In genomic region chr19:8445488-8446001, GRCh38 we compare ENCODE assay signal across 8 cellular contexts. TPM values are rescaled to one million over a fixed set of nuclear protein-coding genes. Genes with fewer than 3 reads are reported as not detected.
DNase-seq lines count a peak whose midpoint lies in the region; ATAC-seq, FAIRE-seq and TF ChIP-seq lines count a peak whose summit lies in the region.

No MANE protein-coding gene starts in this region.

- in situ Hi-C loops in GM18951 (cut with MboI; ENCODE audit: low sequenced_read_pairs, unreplicated experiment): no loop called here

- DNase-seq in AG08396 (ENCODE audit: low spot score) (peak; percentile 45), T-cell (peak in 28 of 34 experiments; percentile 1 to 33 (median 15)), body of pancreas (peak; percentile 56 to 69 (median 64)), kidney (peak; percentile 88), epidermal melanocyte (ENCODE audit: insufficient read length, low spot score) (no peak)
- peak; percentile 48 for DNase-seq in stimulated activated CD4-positive, alpha-beta T cell treated with anti-CD3 and anti-CD28 coated beads, Interleukin-4, amount 100 ng/mL, for 1 hour

- peaks cover 39% of the 10 kb centered on the region for H3K4me1 ChIP-seq in body of pancreas
- peaks cover 23 to 26% of the 10 kb centered on the region in 2 donors for H3K4me1 ChIP-seq in kidney (ENCODE audit: control insufficient read depth in 1 of 2, insufficient read depth in 1 of 2, low read depth in 1 of 2, low read length in 2 of 2)

- H3K36me3 ChIP-seq in body of pancreas (replicated peaks in 1 of 2; ENCODE audit: insufficient read depth in 1 of 2, low read depth in 2 of 2) (no peaks in the 10 kb centered on the region), kidney (ENCODE audit: control insufficient read depth in 1 of 2, insufficient read depth in 2 of 2, low read length in 2 of 2) (peaks cover 0 to 13% of the 10 kb centered on the region in 2 donors)

- TF ChIP-seq POLR2A in GM18951 (IDR thresholded peaks at IDR 0.05; ENCODE audit: extremely low read depth, insufficient read depth, insufficient read length) (peak; percentile 23), body of pancreas (IDR thresholded peaks at IDR 0.05) (no peak)

- H3K27ac ChIP-seq in body of pancreas (peak overlapping the region; percentile 86 to 95 (median 88)), kidney (ENCODE audit: low read depth in 2 of 2, low read length in 2 of 2) (peak overlapping the region; percentile 95 to 97)

- FAIRE-seq in kidney (lab: Jason Lieb, UNC): no peak

- POLR2A ChIA-PET in T-cell (lab: Charles Lee): interaction anchor here (0.6 to 1.6 kb wide), 2 partner anchors 10 to 130 kb away, joined by 5 read pairs; no protein-coding TSS in a partner anchor

- no peaks in the 10 kb centered on the region for H3K9me3 Mint-ChIP-seq in T-cell

- intact Hi-C loops in body of pancreas (cut with DNase I): no loop called here
- intact Hi-C loops in kidney (cut with DNase I): no loop called here

- H3K27me3 Mint-ChIP-seq in T-cell: no peaks in the 10 kb centered on the region

- CTCF ChIA-PET in T-cell (lab: Charles Lee): interaction anchor here in 1 of 2 donors (0.5 to 2.3 kb wide), 2 partner anchors 32 to 80 kb away, joined by 4 to 6 read pairs; partner anchors contain the start of gene MARCHF2

- no peaks in the 10 kb centered on the region for H3K9me3 ChIP-seq in body of pancreas
- H3K9me3 ChIP-seq in kidney (ENCODE audit: control insufficient read depth in 1 of 2, low read length in 2 of 2): no peaks in the 10 kb centered on the region

- H3K4me3 ChIP-seq in body of pancreas (peak overlapping the region; percentile 79 to 91), kidney (ENCODE audit: low read length in 2 of 2) (peak overlapping the region; percentile 69 to 92)

- H3K27ac Mint-ChIP-seq in T-cell: peak overlapping the region; percentile 81 to 86

- peak overlapping the region; percentile 92 to 98 (median 94) for H3K4me3 Mint-ChIP-seq in T-cell

- WGBS in body of pancreas, 2 donors: 0% methylated on average over 19 to 23 of the region's 45 CpGs

- TF ChIP-seq CTCF in body of pancreas (IDR thresholded peaks at IDR 0.05) (no peak), kidney (IDR thresholded peaks at IDR 0.05; ENCODE audit: borderline replicate concordance, extremely low read depth, insufficient read depth) (no peak)

- H3K36me3 Mint-ChIP-seq in T-cell: peaks cover 21% of the 10 kb centered on the region

- peak overlapping the region; percentile 81 to 98 for H3K9ac ChIP-seq in kidney (ENCODE audit: low read length in 2 of 2)

- peaks cover 46 to 52% (median 50%) of the 10 kb centered on the region in 3 donors for H3K4me1 Mint-ChIP-seq in T-cell

- ATAC-seq in HG03520 (IDR thresholded peaks at IDR 0.05; ENCODE audit: unreplicated experiment) (peak; percentile 12), T-cell (replicated peaks in 1 of 4) (peak; percentile 2 to 15 (median 8)), body of pancreas (peak; percentile 38)

- H3K27me3 ChIP-seq in body of pancreas: no peaks in the 10 kb centered on the region

RNA-seq across cellular contexts. Expression of gene HNRNPM, which starts 0.8 kb away (rescaled TPM):
- total RNA-seq in T-cell (100 to 1,000 TPM; 200 to 272 (median 213) TPM), body of pancreas (100 to 1,000 TPM in 1 of 2 donors, 10 to 100 TPM in 1; 64.9 to 146 TPM), kidney (164 TPM)
- 103 TPM for polyA plus RNA-seq in kidney (ENCODE audit: insufficient read depth, low read depth, low replicate concordance)

RNA-seq across cellular contexts. Expression of gene MARCHF2, which starts 32.4 kb away (rescaled TPM):
- 10 to 100 TPM; 20.6 to 40.7 (median 35.6) TPM for total RNA-seq in T-cell
- 10 to 100 TPM; 32.9 to 35.9 TPM for total RNA-seq in body of pancreas
- 48.4 TPM for total RNA-seq in kidney
- polyA plus RNA-seq in kidney (ENCODE audit: insufficient read depth, low read depth, low replicate concordance): 46.5 TPM

RNA-seq across cellular contexts. Expression of gene RAB11B, which starts 55.4 kb away (rescaled TPM):
- 100 to 1,000 TPM in 3 of 5 donors, 10 to 100 TPM in 2; 87.5 to 125 (median 116) TPM for total RNA-seq in T-cell
- 10 to 100 TPM; 47.7 to 50.4 TPM for total RNA-seq in body of pancreas
- total RNA-seq in kidney: 146 TPM
- 148 TPM for polyA plus RNA-seq in kidney (ENCODE audit: insufficient read depth, low read depth, low replicate concordance)

RNA-seq across cellular contexts. Expression of gene PRAM1, which starts 56.9 kb away (rescaled TPM):
- 1 to 10 TPM; 2.2 to 5.1 (median 3.8) TPM for total RNA-seq in T-cell
- under 1 TPM; 0.26 to 0.33 TPM for total RNA-seq in body of pancreas
- total RNA-seq in kidney: 4.6 TPM
- 0.99 TPM for polyA plus RNA-seq in kidney (ENCODE audit: insufficient read depth, low read depth, low replicate concordance)
